ENCODE assay signal across 18 cellular contexts in the genomic region with DNA sequence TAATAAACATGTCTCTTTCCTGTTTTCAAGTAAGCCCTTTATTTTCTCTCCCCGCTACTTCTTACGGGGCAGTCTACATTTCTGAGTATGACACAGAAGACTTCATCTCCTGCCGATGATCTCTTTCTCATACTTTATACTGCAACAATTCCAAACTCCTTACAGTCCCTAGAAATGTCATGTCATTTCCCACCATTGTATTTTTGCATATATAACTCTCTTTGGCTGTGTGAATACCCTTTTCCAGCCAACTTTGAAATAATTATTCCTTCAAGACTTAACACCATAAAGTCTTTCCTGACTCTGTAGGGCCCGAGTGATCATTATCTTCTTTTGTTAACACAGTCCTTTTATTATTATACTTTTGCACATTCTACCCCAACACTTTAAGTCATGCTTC.
A peak's percentile ranks its signal among the peaks of the same experiment; 100 is the strongest.
DNase-seq lines count a peak whose midpoint lies in the region; ATAC-seq, FAIRE-seq and TF ChIP-seq lines count a peak whose summit lies in the region.
"Had no signal": no experiment of that assay in that cellular context is flagged by ENCODE, and none has a peak within 500 bp of the region (broad histone marks: within the 10 kb centered on the region; RNA-seq: fewer than 3 reads in every experiment).

No MANE protein-coding gene starts in this region.

- H3K56ac ChIP-seq in IMR-90 (ENCODE audit: extremely low read depth, insufficient read depth, low read length), result no peak overlapping the region

- no CpG with 5 or more reads among the region's 4 CpGs for WGBS in IMR-90 (ENCODE audit: extremely low coverage in 2 of 2, insufficient read length in 1 of 2), 2 experiments
- 97 to 100% methylated on average over 3 of the region's 4 CpGs for WGBS in mesodermal cell (ENCODE audit: insufficient coverage in 2 of 2), 2 experiments

- no peak overlapping the region for H2BK15ac ChIP-seq in IMR-90 (ENCODE audit: low read depth, low read length)

- H3K14ac ChIP-seq in IMR-90 (replicated peaks; ENCODE audit: low read depth, low read length), result no peak overlapping the region

- no peak overlapping the region for H3K4me3 ChIP-seq in IMR-90 (ENCODE audit: insufficient read depth, low read depth, low read length)
- H3K4me3 ChIP-seq in mesodermal cell (ENCODE audit: extremely low read depth, insufficient read depth, low read length, poor library complexity, severe bottlenecking), result no peak overlapping the region
- H3K4me3 ChIP-seq: BLaER1 had no signal

- H2BK20ac ChIP-seq in IMR-90 (ENCODE audit: low read depth, low read length), result peak overlapping the region; percentile 20; the same call in 1 of the 2 replicates

- H2AK5ac ChIP-seq in IMR-90 (ENCODE audit: low read depth, low read length), result no peak overlapping the region

- DNase-seq in IMR-90 (no peak), dermis blood vessel endothelial cell (peak; percentile 59), H54 (ENCODE audit: insufficient read length, low spot score) (no peak)
- DNase-seq: Caco-2; CD4-positive, CD25-positive, alpha-beta regulatory T cell; CD8-positive, alpha-beta T cell; DMS153; DND-41; GOT3; H7 had no signal

- no peak overlapping the region for H3K9ac ChIP-seq in IMR-90 (ENCODE audit: low read depth, low read length)
- H3K9ac ChIP-seq: BLaER1 had no signal

- H2BK120ac ChIP-seq in IMR-90 (ENCODE audit: low read depth, low read length), result no peak overlapping the region

- CTCF ChIA-PET in IMR-90 (lab: Yijun Ruan, JAX), result no interaction called here

- no peak for TF ChIP-seq CTCF in IMR-90 (conservative IDR thresholded peaks at IDR 0.05; ENCODE audit: low read depth, low read length)

- peaks cover 6% of the 10 kb centered on the region; the same call in 1 of the 2 replicates for H3K9me1 ChIP-seq in IMR-90 (ENCODE audit: insufficient read depth, low read length)

- dilution Hi-C loops in IMR-90 (cut with HindIII; ENCODE audit: low sequenced_read_pairs, unreplicated experiment), result no loop called here

- ATAC-seq in IMR-90 (ENCODE audit: low read depth), result no peak
- no peak for ATAC-seq in GM19351 (IDR thresholded peaks at IDR 0.05; ENCODE audit: unreplicated experiment)
- no peak for ATAC-seq in GM21576 (IDR thresholded peaks at IDR 0.05; ENCODE audit: unreplicated experiment)
- ATAC-seq in HG03159 (IDR thresholded peaks at IDR 0.05; ENCODE audit: unreplicated experiment), result no peak
- ATAC-seq: CD8-positive, alpha-beta T cell had no signal

- in situ Hi-C loops in IMR-90 (cut with MboI; ENCODE audit: low sequenced_read_pairs), result loop anchor here (25.0 kb wide), 1 partner anchor 155 kb away; a partner anchor contains a TSS

- no peak overlapping the region for H3K4me2 ChIP-seq in IMR-90 (ENCODE audit: low read depth, low read length)
- H3K4me2 ChIP-seq: BLaER1 had no signal

- H3K18ac ChIP-seq in IMR-90 (ENCODE audit: low read depth, low read length), result 0 out of 2 replicates have a peak overlapping the region, but pooled peaks have one; percentile 22

- TF ChIP-seq RAD21 in IMR-90 (IDR thresholded peaks at IDR 0.05; ENCODE audit: low read length), result no peak

- TF ChIP-seq POLR2A in IMR-90 (IDR thresholded peaks at IDR 0.05; ENCODE audit: low read depth, low read length) (no peak), H54 (IDR thresholded peaks at IDR 0.05; ENCODE audit: low read depth, low read length) (no peak)

- no peak overlapping the region; the same call in 1 of the 2 replicates for H3K4ac ChIP-seq in IMR-90 (ENCODE audit: low read depth, low read length)

- no peak overlapping the region for H4K5ac ChIP-seq in IMR-90 (ENCODE audit: low read depth, low read length)

- H2AFZ ChIP-seq in IMR-90 (replicated peaks; ENCODE audit: low read length, poor library complexity), result no peak overlapping the region

- H3K79me1 ChIP-seq in IMR-90 (ENCODE audit: low read depth in 1 of 2, low read length in 2 of 2), result peaks cover 0 to 5% of the 10 kb centered on the region in 2 experiments; a peak in 1 of 4 replicates

- FAIRE-seq in H54 (lab: Jason Lieb, UNC), result no peak
- FAIRE-seq: G401.6, GM12892 had no signal

- intact Hi-C loops in IMR-90 (cut with micrococcal nuclease), result no loop called here

- no peak overlapping the region for H4K91ac ChIP-seq in IMR-90 (ENCODE audit: insufficient read depth, low read depth, low read length)

- H3K4me1 ChIP-seq in IMR-90 (ENCODE audit: control insufficient read depth, insufficient read depth, low read length) (peaks cover 8% of the 10 kb centered on the region), mesodermal cell (ENCODE audit: control insufficient read depth, insufficient read depth, low read length, poor library complexity, severe bottlenecking) (peaks cover 13% of the 10 kb centered on the region)
- H3K4me1 ChIP-seq: BLaER1 had no signal

- H3K27ac ChIP-seq in IMR-90 (ENCODE audit: insufficient read depth, low read length) (peak overlapping the region; percentile 53; the same call in 1 of the 2 replicates), mesodermal cell (ENCODE audit: low read depth, low read length, severe bottlenecking) (peak overlapping the region; percentile 77)
- H3K27ac ChIP-seq: BLaER1, C4-2B had no signal

- H3K36me3 ChIP-seq in IMR-90 (ENCODE audit: control insufficient read depth, insufficient read depth, low read length) (peaks cover 7% of the 10 kb centered on the region), mesodermal cell (ENCODE audit: control insufficient read depth, insufficient read depth, low read length) (peaks cover 49% of the 10 kb centered on the region)

- H2BK5ac ChIP-seq in IMR-90 (ENCODE audit: low read depth, low read length, poor library complexity, severe bottlenecking), result peak overlapping the region; percentile 91

- BruUV-seq in IMR-90 (replicated peaks; lab: Mats Ljungman, UMichigan), result no TSS peak

- 0 out of 2 replicates have a peak, but pooled peaks cover 3% of the 10 kb centered on the region for H4K20me1 ChIP-seq in IMR-90 (ENCODE audit: insufficient read depth, low read length)
- H4K20me1 ChIP-seq: BLaER1 had no signal

- no peak overlapping the region for H2AK9ac ChIP-seq in IMR-90 (replicated peaks; ENCODE audit: low read depth, low read length, poor library complexity)

- no peak overlapping the region for H3K23ac ChIP-seq in IMR-90 (ENCODE audit: low read depth, low read length)

- peak overlapping the region in 1 of 2 experiments; percentile 1; a peak in 1 of 4 replicates for H4K8ac ChIP-seq in IMR-90 (ENCODE audit: low read depth in 2 of 2, low read length in 2 of 2)

- no peaks in the 10 kb centered on the region for H3K27me3 ChIP-seq in IMR-90 (ENCODE audit: control insufficient read depth, insufficient read depth, low read length)
- H3K27me3 ChIP-seq: BLaER1 had no signal

- no peaks in the 10 kb centered on the region for H3K9me3 ChIP-seq in IMR-90 (ENCODE audit: control insufficient read depth, insufficient read depth, low read length)
- no peaks in the 10 kb centered on the region for H3K9me3 ChIP-seq in mesodermal cell (ENCODE audit: control insufficient read depth, low read length)
- H3K9me3 ChIP-seq: BLaER1 had no signal

- POLR2A ChIA-PET in IMR-90 (lab: Charles Lee; ENCODE audit: unreplicated experiment), result no interaction called here

TF ChIP-seq in IMR-90, 13 proteins besides CTCF, POLR2A, EP300 and RAD21:
- TF ChIP-seq SMC3 (IDR thresholded peaks at IDR 0.05; ENCODE audit: low read depth, low read length), result no peak
- no peak for TF ChIP-seq MAFK (IDR thresholded peaks at IDR 0.05; ENCODE audit: low read depth, low read length)
- no peak for TF ChIP-seq NFE2L2 (IDR thresholded peaks at IDR 0.05; ENCODE audit: low read depth, low read length)
- no peak for TF ChIP-seq RCOR1 (IDR thresholded peaks at IDR 0.05; ENCODE audit: insufficient replicate concordance, low read length)
- TF ChIP-seq, protein P1, sequence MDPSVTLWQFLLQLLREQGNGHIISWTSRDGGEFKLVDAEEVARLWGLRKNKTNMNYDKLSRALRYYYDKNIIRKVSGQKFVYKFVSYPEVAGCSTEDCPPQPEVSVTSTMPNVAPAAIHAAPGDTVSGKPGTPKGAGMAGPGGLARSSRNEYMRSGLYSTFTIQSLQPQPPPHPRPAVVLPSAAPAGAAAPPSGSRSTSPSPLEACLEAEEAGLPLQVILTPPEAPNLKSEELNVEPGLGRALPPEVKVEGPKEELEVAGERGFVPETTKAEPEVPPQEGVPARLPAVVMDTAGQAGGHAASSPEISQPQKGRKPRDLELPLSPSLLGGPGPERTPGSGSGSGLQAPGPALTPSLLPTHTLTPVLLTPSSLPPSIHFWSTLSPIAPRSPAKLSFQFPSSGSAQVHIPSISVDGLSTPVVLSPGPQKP (IDR thresholded peaks at IDR 0.05; ENCODE audit: borderline replicate concordance, low read depth, low read length), result no peak
- TF ChIP-seq MAZ (IDR thresholded peaks at IDR 0.05; ENCODE audit: borderline replicate concordance, low read depth, low read length), result no peak
- TF ChIP-seq CHD1 (IDR thresholded peaks at IDR 0.05; ENCODE audit: low read depth, low read length), result no peak
- TF ChIP-seq FOS (IDR thresholded peaks at IDR 0.05; ENCODE audit: low read depth, low read length), result no peak
- TF ChIP-seq BHLHE40 (IDR thresholded peaks at IDR 0.05; ENCODE audit: low read depth, low read length), result no peak
- no peak for TF ChIP-seq MXI1 (IDR thresholded peaks at IDR 0.05; ENCODE audit: borderline replicate concordance, low read depth, low read length)
- TF ChIP-seq CEBPB (IDR thresholded peaks at IDR 0.05; ENCODE audit: low read depth, low read length), result no peak
- no peak for TF ChIP-seq RFX5 (IDR thresholded peaks at IDR 0.05; ENCODE audit: low read depth, low read length)
- TF ChIP-seq, protein P2, sequence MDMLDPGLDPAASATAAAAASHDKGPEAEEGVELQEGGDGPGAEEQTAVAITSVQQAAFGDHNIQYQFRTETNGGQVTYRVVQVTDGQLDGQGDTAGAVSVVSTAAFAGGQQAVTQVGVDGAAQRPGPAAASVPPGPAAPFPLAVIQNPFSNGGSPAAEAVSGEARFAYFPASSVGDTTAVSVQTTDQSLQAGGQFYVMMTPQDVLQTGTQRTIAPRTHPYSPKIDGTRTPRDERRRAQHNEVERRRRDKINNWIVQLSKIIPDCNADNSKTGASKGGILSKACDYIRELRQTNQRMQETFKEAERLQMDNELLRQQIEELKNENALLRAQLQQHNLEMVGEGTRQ (IDR thresholded peaks at IDR 0.05; ENCODE audit: low read depth, low read length), result no peak
